In genomic region chr15:67835349-67836133, GRCh38 we compare ENCODE assay signal across 8 cellular contexts. TPM values are rescaled to one million over a fixed set of nuclear protein-coding genes. Genes with fewer than 3 reads are reported as not detected.
DNase-seq lines count a peak whose midpoint lies in the region; ATAC-seq and TF ChIP-seq lines count a peak whose summit lies in the region.

No MANE protein-coding gene starts in this region.

- TF ChIP-seq CTCF in left lung (IDR thresholded peaks at IDR 0.05) = no peak

- H3K9me3 ChIP-seq in left lung (no peaks in the 10 kb centered on the region), thymus (ENCODE audit: control insufficient read depth) (no peaks in the 10 kb centered on the region), MG63 (no peaks in the 10 kb centered on the region)

- no peak overlapping the region for H3K27ac Mint-ChIP-seq in activated naive CD8-positive, alpha-beta T cell treated with anti-CD3 and anti-CD28 coated beads for 36 hours

- H3K27ac ChIP-seq in left lung (no peak overlapping the region), thymus (ENCODE audit: low read depth) (no peak overlapping the region)

- peak overlapping the region; percentile 71 for H3K4me3 Mint-ChIP-seq in activated naive CD8-positive, alpha-beta T cell treated with anti-CD3 and anti-CD28 coated beads for 36 hours

- DNase-seq in activated CD8-positive, alpha-beta memory T cell treated with anti-CD3 and anti-CD28 coated beads for 24 hours = peak; percentile 70
- no peak for DNase-seq in activated CD8-positive, alpha-beta memory T cell treated with anti-CD3 and anti-CD28 coated beads, Interleukin-2, amount 50 U/mL, for 4 hours
- no peak for DNase-seq in activated naive CD8-positive, alpha-beta T cell treated with anti-CD3 and anti-CD28 coated beads for 36 hours
- peak in 1 of 2 donors; percentile 88 for DNase-seq in left lung
- DNase-seq in MG63 = no peak
- DNase-seq in left lobe of liver (ENCODE audit: low spot score) = no peak
- no peak for DNase-seq in anterior cingulate cortex (lab: John Stamatoyannopoulos, UW)

- no peak for ATAC-seq in left lung
- no peak for ATAC-seq in left lobe of liver

- peaks cover 30 to 65% of the 10 kb centered on the region in 2 donors for H3K4me1 ChIP-seq in left lung
- H3K4me1 ChIP-seq in thymus (ENCODE audit: control insufficient read depth, insufficient read depth, low read length) = peaks cover 28% of the 10 kb centered on the region

- peaks cover 67% of the 10 kb centered on the region for H3K27me3 Mint-ChIP-seq in activated naive CD8-positive, alpha-beta T cell treated with anti-CD3 and anti-CD28 coated beads for 36 hours

- peaks cover 38% of the 10 kb centered on the region for H3K4me1 Mint-ChIP-seq in activated naive CD8-positive, alpha-beta T cell treated with anti-CD3 and anti-CD28 coated beads for 36 hours

- WGBS in thymus = 5% methylated on average over 57 of the region's 57 CpGs

- H3K27me3 ChIP-seq in left lung = peaks cover 57 to 58% of the 10 kb centered on the region in 2 donors
- H3K27me3 ChIP-seq in thymus (ENCODE audit: control insufficient read depth, insufficient read depth) = peaks cover 57% of the 10 kb centered on the region
- H3K27me3 ChIP-seq in MG63 = no peaks in the 10 kb centered on the region

- H3K36me3 Mint-ChIP-seq in activated naive CD8-positive, alpha-beta T cell treated with anti-CD3 and anti-CD28 coated beads for 36 hours = peaks cover 4% of the 10 kb centered on the region

- peaks cover 2% of the 10 kb centered on the region for H3K9me3 Mint-ChIP-seq in activated naive CD8-positive, alpha-beta T cell treated with anti-CD3 and anti-CD28 coated beads for 36 hours

- H3K4me3 ChIP-seq in left lung (peak overlapping the region; percentile 12 to 44), thymus (ENCODE audit: low read length) (peak overlapping the region; percentile 60), MG63 (no peak overlapping the region)

- intact Hi-C loops in left lung (cut with DNase I) = loop anchor here in 1 of 2 donors (2.0 to 10.0 kb wide), 2 partner anchors 331 to 379 kb away; no protein-coding TSS in a partner anchor

- H3K36me3 ChIP-seq in left lung (no peaks in the 10 kb centered on the region), thymus (ENCODE audit: control insufficient read depth, insufficient read depth) (no peaks in the 10 kb centered on the region), MG63 (0 out of 2 replicates have a peak, but pooled peaks cover 2% of the 10 kb centered on the region)

RNA-seq across cellular contexts. Expression of gene RNU6-1, which starts 4.3 kb away (rescaled TPM):
- not detected for total RNA-seq in activated naive CD8-positive, alpha-beta T cell treated with anti-CD3 and anti-CD28 coated beads for 36 hours
- total RNA-seq in left lung (not detected), left lobe of liver (not detected)
- not detected for polyA plus RNA-seq in thymus
- total RNA-seq in MG63 (2014; rRNA removed; shearing (Covaris generic); ENCODE audit: low replicate concordance) = not detected in 2 replicates

RNA-seq across cellular contexts. Expression of gene SKOR1, which starts 10.2 kb away (rescaled TPM):
- under 1 TPM; 0.16 to 0.30 TPM for total RNA-seq in activated naive CD8-positive, alpha-beta T cell treated with anti-CD3 and anti-CD28 coated beads for 36 hours
- total RNA-seq in left lung = under 1 TPM; 0.12 to 0.34 TPM
- 0.46 TPM for polyA plus RNA-seq in thymus
- total RNA-seq in MG63 (2014; rRNA removed; shearing (Covaris generic); ENCODE audit: low replicate concordance) = not detected in 2 replicates
- total RNA-seq in left lobe of liver = 0.13 TPM
